In the genomic region with DNA sequence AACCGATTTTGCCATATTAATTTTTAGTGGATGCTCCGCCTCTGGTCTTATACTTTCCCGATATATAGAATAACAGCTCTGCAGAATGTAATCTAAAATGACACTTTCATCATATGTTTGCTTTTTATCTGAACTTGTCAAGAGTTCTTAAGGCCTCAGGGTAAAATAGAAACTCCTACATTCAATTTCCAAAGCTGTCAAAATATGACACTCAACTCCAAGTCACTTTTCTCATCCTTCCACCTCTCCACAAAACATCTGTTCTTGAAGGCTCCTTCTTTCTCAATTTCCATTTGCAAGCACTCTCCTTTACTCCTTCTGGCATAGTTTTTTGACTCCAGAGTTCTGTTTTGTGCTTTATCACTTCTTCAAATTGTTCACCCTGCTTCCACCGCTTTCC, we compare ENCODE assay signal across 25 cellular contexts.
"Had no signal": no experiment of that assay in that cellular context is flagged by ENCODE, and none has a peak within 500 bp of the region (broad histone marks: within the 10 kb centered on the region; RNA-seq: fewer than 3 reads in every experiment).

No MANE protein-coding gene starts in this region.

- H3K27me3 Mint-ChIP-seq: dendritic cell treated with granulocyte-macrophage colony-stimulating factor and Interleukin-4, amounts not matched to agents 40 ng/mL and 50 ng/mL, for 4 days; effector memory CD8-positive, alpha-beta T cell had no signal

- H3K4me1 ChIP-seq: colonic mucosa, esophagus muscularis mucosa, esophagus squamous epithelium, gastroesophageal sphincter, heart right ventricle had no signal

- DNase-seq: colonic mucosa; cortex of kidney; dermis blood vessel endothelial cell; dorsolateral prefrontal cortex; effector CD4-positive, alpha-beta T cell; effector CD8-positive, alpha-beta T cell; effector memory CD4-positive, alpha-beta T cell; effector memory CD8-positive, alpha-beta T cell; endodermal cell; erythroblast; esophagus squamous epithelium; foreskin fibroblast; foreskin keratinocyte; foreskin melanocyte; gastrocnemius medialis; glutamatergic neuron; head of caudate nucleus; heart left ventricle; heart right ventricle had no signal

- H3K4me3 ChIP-seq: colonic mucosa, coronary artery, dorsolateral prefrontal cortex, esophagus muscularis mucosa, esophagus squamous epithelium, gastrocnemius medialis, gastroesophageal sphincter, heart left ventricle, heart right ventricle had no signal

- H3K36me3 ChIP-seq: colonic mucosa, esophagus muscularis mucosa, esophagus squamous epithelium, gastrocnemius medialis, gastroesophageal sphincter, heart left ventricle, heart right ventricle had no signal

- H3K4me3 Mint-ChIP-seq: dendritic cell treated with granulocyte-macrophage colony-stimulating factor and Interleukin-4, amounts not matched to agents 40 ng/mL and 50 ng/mL, for 4 days; effector memory CD8-positive, alpha-beta T cell; endodermal cell had no signal

- H3K9me3 ChIP-seq: colonic mucosa had no signal

- H3K27ac Mint-ChIP-seq: dendritic cell treated with granulocyte-macrophage colony-stimulating factor and Interleukin-4, amounts not matched to agents 40 ng/mL and 50 ng/mL, for 4 days; effector memory CD8-positive, alpha-beta T cell; endodermal cell had no signal

- H3K27me3 ChIP-seq: colonic mucosa, dorsolateral prefrontal cortex, esophagus muscularis mucosa, esophagus squamous epithelium, foreskin keratinocyte, gastrocnemius medialis, gastroesophageal sphincter, heart left ventricle, heart right ventricle had no signal

- ATAC-seq: effector memory CD8-positive, alpha-beta T cell; esophagus mucosa; foreskin keratinocyte; gastrocnemius medialis; gastroesophageal sphincter; heart left ventricle; heart right ventricle had no signal

- H3K27ac ChIP-seq: colonic mucosa, coronary artery, dorsolateral prefrontal cortex, epithelial cell of prostate, esophagus muscularis mucosa, esophagus squamous epithelium, foreskin keratinocyte, gastrocnemius medialis, gastroesophageal sphincter, heart left ventricle, heart right ventricle had no signal

- H3K4me1 Mint-ChIP-seq: endodermal cell had no signal
